8 cellular contexts compared by ENCODE assay signal in genomic region chr21:31343680-31344480, GRCh38. TPM values are rescaled to one million over a fixed set of nuclear protein-coding genes. Genes with fewer than 3 reads are reported as not detected.
DNase-seq lines count a peak whose midpoint lies in the region; ATAC-seq and TF ChIP-seq lines count a peak whose summit lies in the region.

TSS of gene TIAM1 (minus strand) at chr21:31344261. CDS start at chr21:31266972, 77,289 bp downstream.

- CTCF ChIA-PET in T-cell (lab: Charles Lee), result interaction anchor here in 1 of 2 donors (0.5 kb wide), 1 partner anchor 23 kb away, joined by 4 read pairs; no protein-coding TSS in a partner anchor

- H3K9me3 Mint-ChIP-seq in T-cell (no peaks in the 10 kb centered on the region), chondrocyte (ENCODE audit: low read depth) (no peaks in the 10 kb centered on the region)

- H3K36me3 Mint-ChIP-seq in T-cell (peaks cover under 1% of the 10 kb centered on the region), chondrocyte (ENCODE audit: low read depth) (no peaks in the 10 kb centered on the region)

- H3K27ac Mint-ChIP-seq in T-cell (peak within 1 kb of the TSS; percentile 78 to 80), chondrocyte (ENCODE audit: unreplicated experiment) (peak within 1 kb of the TSS; percentile 85)

- in situ Hi-C loops in GM13977 (cut with MboI; ENCODE audit: low pct_unique_long_range_greater_than_20kb, low sequenced_read_pairs, unreplicated experiment), result no loop called here
- in situ Hi-C loops in GM13976 (cut with MboI; ENCODE audit: low sequenced_read_pairs, unreplicated experiment), result no loop called here

- H3K4me1 Mint-ChIP-seq in T-cell (peaks cover 43 to 51% (median 49%) of the 10 kb centered on the region in 3 donors), chondrocyte (ENCODE audit: low read depth) (peaks cover 21% of the 10 kb centered on the region)

- H3K4me3 Mint-ChIP-seq in T-cell, result peak within 1 kb of the TSS; percentile 82 to 90 (median 85)
- peak within 1 kb of the TSS; percentile 91 for H3K4me3 Mint-ChIP-seq in chondrocyte (ENCODE audit: unreplicated experiment)

- TF ChIP-seq CTCF in chondrocyte (IDR thresholded peaks at IDR 0.05) (peak; percentile 18), GM13977 (IDR thresholded peaks at IDR 0.05; ENCODE audit: extremely low read depth, insufficient read depth, missing control alignments) (no peak), GM13976 (IDR thresholded peaks at IDR 0.05; ENCODE audit: borderline replicate concordance, control extremely low read depth, extremely low read depth, insufficient read depth, missing control alignments) (no peak)

- DNase-seq in SKM-1 treated with dmso at 0.1 percent for 144 hours (lab: John Stamatoyannopoulos, UW; ENCODE audit: unreplicated experiment), result peak; percentile 72
- DNase-seq in SKM-1 (lab: John Stamatoyannopoulos, UW; ENCODE audit: unreplicated experiment), result no peak
- peak in 2 of 34 experiments; percentile 0 to 14 for DNase-seq in T-cell
- DNase-seq in chondrocyte (ENCODE audit: low spot score), result no peak
- peak; percentile 81 for DNase-seq in kidney tubule cell (ENCODE audit: low spot score)
- peak; percentile 42 for DNase-seq in stimulated activated CD4-positive, alpha-beta T cell treated with anti-CD3 and anti-CD28 coated beads, Interleukin-4, amount 100 ng/mL, for 1 hour
- no peak for DNase-seq in GM13977 (ENCODE audit: low spot score)
- DNase-seq in GM13976 (ENCODE audit: low spot score), result no peak

- peak; percentile 19 to 62 (median 48) for ATAC-seq in T-cell (replicated peaks in 1 of 4)

- POLR2A ChIA-PET in T-cell (lab: Charles Lee), result no interaction called here

- H3K27me3 Mint-ChIP-seq in T-cell (peaks cover 30% of the 10 kb centered on the region in 2 donors), chondrocyte (ENCODE audit: low read depth) (no peaks in the 10 kb centered on the region)

RNA-seq across cellular contexts. Expression of gene TIAM1, which starts in this region (rescaled TPM):
- total RNA-seq in T-cell, result 10 to 100 TPM; 60.8 to 79.4 (median 65.5) TPM
- 6.6 to 8.2 TPM (median 7.7 TPM) in 3 replicates for total RNA-seq in chondrocyte

Comparison
In these comparisons a context has a peak if more than half of its experiments do, and no peak if none do; other contexts are left out.
1. DNase-seq: peak in SKM-1 treated with dmso at 0.1 percent for 144 hours (single experiment), kidney tubule cell (single experiment) and stimulated activated CD4-positive, alpha-beta T cell treated with anti-CD3 and anti-CD28 coated beads, Interleukin-4, amount 100 ng/mL, for 1 hour (single experiment); none in SKM-1 (single experiment), chondrocyte (single experiment), GM13977 (single experiment) and GM13976 (single experiment).